In genomic region chr12:51415931-51416330, GRCh38 we compare ENCODE assay signal across 34 cellular contexts. TPM values are rescaled to one million over a fixed set of nuclear protein-coding genes. Genes with fewer than 3 reads are reported as not detected.
DNase-seq lines count a peak whose midpoint lies in the region; ATAC-seq, FAIRE-seq and TF ChIP-seq lines count a peak whose summit lies in the region.
"Had no signal": no experiment of that assay in that cellular context is flagged by ENCODE, and none has a peak within 500 bp of the region (broad histone marks: within the 10 kb centered on the region; RNA-seq: fewer than 3 reads in every experiment).

No MANE protein-coding gene starts in this region.

- H3K4me3 ChIP-seq in bronchial epithelial cell (ENCODE audit: low read depth, low read length) (no peak overlapping the region), heart left ventricle (no peak overlapping the region)
- H3K4me3 ChIP-seq: ascending aorta; BLaER1 treated with 17β-estradiol and CSF1 and Interleukin-3, amounts not matched to agents 10 nM and 100 nM; left lung; skin epidermis; transverse colon had no signal

- DNase-seq in DMS53 (lab: John Stamatoyannopoulos, UW) (peak; percentile 22), DMS53 treated with DMSO at 0.1 percent for 48 hours (lab: John Stamatoyannopoulos, UW; ENCODE audit: unreplicated experiment) (no peak), COR-L47 (lab: John Stamatoyannopoulos, UW) (peak; percentile 51), NCI-H82 treated with DMSO at 0.1 percent for 48 hours (lab: John Stamatoyannopoulos, UW; ENCODE audit: unreplicated experiment) (peak; percentile 22), bronchial epithelial cell (ENCODE audit: low read depth) (peak; percentile 71), HPDE6-E6E7 (ENCODE audit: extremely low spot score) (no peak), heart left ventricle (no peak)
- DNase-seq in activated T-cell treated with anti-CD3 and anti-CD28 coated beads, Interleukin-2, amount 50 U/mL, for 4 hours = no peak
- DNase-seq: activated CD4-positive, alpha-beta T cell treated with anti-CD3 and anti-CD28 coated beads, Interleukin-2, amount 50 U/mL, for 4 hours; activated CD4-positive, CD25-positive, alpha-beta regulatory T cell; activated CD8-positive, alpha-beta memory T cell treated with anti-CD3 and anti-CD28 coated beads, Interleukin-2, amount 10 ng/mL, durations not matched to agents 7 days and 5 days; activated gamma-delta T cell treated with Interleukin-2 at 50 U/mL for 16 hours; activated naive CD8-positive, alpha-beta T cell treated with anti-CD3 and anti-CD28 coated beads, Interleukin-2, amount 10 ng/mL, durations not matched to agents 7 days and 5 days; activated T-cell treated with anti-CD3 and anti-CD28 coated beads, Interleukin-2, amount 50 U/mL, for 48 hours; endodermal cell; glutamatergic neuron; left lung; mesenchymal stem cell; NCI-H1436; NCI-H2171; NCI-H526 treated with DMSO at 0.1 percent for 48 hours; T-helper 1 cell; transverse colon had no signal

- TF ChIP-seq POLR2A in heart left ventricle (IDR thresholded peaks at IDR 0.05) = no peak

- WGBS in heart left ventricle, 4 donors = 94 to 98% (median 97%) methylated on average over 1 of the region's 1 CpG

- TF ChIP-seq CTCF in bronchial epithelial cell (IDR thresholded peaks at IDR 0.05; ENCODE audit: insufficient read depth, low read length, severe bottlenecking) (no peak), heart left ventricle (IDR thresholded peaks at IDR 0.05) (no peak)

- no peaks in the 10 kb centered on the region for H3K36me3 Mint-ChIP-seq in activated T-cell treated with anti-CD3 and anti-CD28 coated beads, Interleukin-2, amount 50 U/mL, for 4 hours (ENCODE audit: insufficient read depth)
- H3K36me3 Mint-ChIP-seq: activated CD8-positive, alpha-beta memory T cell treated with anti-CD3 and anti-CD28 coated beads, Interleukin-2, amount 10 ng/mL, durations not matched to agents 7 days and 5 days; activated naive CD8-positive, alpha-beta T cell treated with anti-CD3 and anti-CD28 coated beads, Interleukin-2, amount 10 ng/mL, durations not matched to agents 7 days and 5 days; stimulated activated memory B cell treated with anti-CD40 and anti-IgM and Interleukin-4, amounts not matched to agents 10 μg/mL and 1 μg/mL and 100 μg/mL, for 72 hours had no signal

- H3K4me3 Mint-ChIP-seq in activated T-cell treated with anti-CD3 and anti-CD28 coated beads, Interleukin-2, amount 50 U/mL, for 4 hours = no peak overlapping the region
- H3K4me3 Mint-ChIP-seq: activated CD8-positive, alpha-beta memory T cell treated with anti-CD3 and anti-CD28 coated beads, Interleukin-2, amount 10 ng/mL, durations not matched to agents 7 days and 5 days; activated naive CD8-positive, alpha-beta T cell treated with anti-CD3 and anti-CD28 coated beads, Interleukin-2, amount 10 ng/mL, durations not matched to agents 7 days and 5 days; central memory CD8-positive, alpha-beta T cell; endodermal cell; stimulated activated memory B cell treated with anti-CD40 and anti-IgM and Interleukin-4, amounts not matched to agents 10 μg/mL and 1 μg/mL and 100 μg/mL, for 72 hours had no signal

- no peak overlapping the region for H3K27ac ChIP-seq in heart left ventricle
- H3K27ac ChIP-seq: 22Rv1; ascending aorta; BLaER1 treated with 17β-estradiol and CSF1 and Interleukin-3, amounts not matched to agents 10 nM and 100 nM; KMS-11; left lung; skin epidermis; transverse colon had no signal

- H3K9me3 Mint-ChIP-seq in activated T-cell treated with anti-CD3 and anti-CD28 coated beads, Interleukin-2, amount 50 U/mL, for 4 hours = no peaks in the 10 kb centered on the region
- H3K9me3 Mint-ChIP-seq: activated naive CD8-positive, alpha-beta T cell treated with anti-CD3 and anti-CD28 coated beads, Interleukin-2, amount 10 ng/mL, durations not matched to agents 7 days and 5 days; central memory CD8-positive, alpha-beta T cell; endodermal cell; stimulated activated memory B cell treated with anti-CD40 and anti-IgM and Interleukin-4, amounts not matched to agents 10 μg/mL and 1 μg/mL and 100 μg/mL, for 72 hours had no signal

- no peaks in the 10 kb centered on the region for H3K27me3 Mint-ChIP-seq in activated T-cell treated with anti-CD3 and anti-CD28 coated beads, Interleukin-2, amount 50 U/mL, for 4 hours (ENCODE audit: low read depth)
- H3K27me3 Mint-ChIP-seq: activated naive CD8-positive, alpha-beta T cell treated with anti-CD3 and anti-CD28 coated beads, Interleukin-2, amount 10 ng/mL, durations not matched to agents 7 days and 5 days; central memory CD8-positive, alpha-beta T cell; stimulated activated memory B cell treated with anti-CD40 and anti-IgM and Interleukin-4, amounts not matched to agents 10 μg/mL and 1 μg/mL and 100 μg/mL, for 72 hours had no signal

- intact Hi-C loops in heart left ventricle (cut with DNase I) = loop anchor here in 1 of 10 donors (5.0 kb wide), 1 partner anchor 461 kb away; no protein-coding TSS in a partner anchor

- FAIRE-seq in bronchial epithelial cell (lab: Jason Lieb, UNC) = no peak
- FAIRE-seq: G401.6, islet of Langerhans had no signal

- H3K27me3 ChIP-seq in bronchial epithelial cell (ENCODE audit: control insufficient read depth, insufficient read depth, low read length) = no peaks in the 10 kb centered on the region
- peaks cover 0 to 22% (median 0%) of the 10 kb centered on the region in 9 donors for H3K27me3 ChIP-seq in heart left ventricle
- H3K27me3 ChIP-seq: ascending aorta; BLaER1 treated with 17β-estradiol and CSF1 and Interleukin-3, amounts not matched to agents 10 nM and 100 nM; left lung; transverse colon had no signal

- no peak for ATAC-seq in activated T-cell treated with anti-CD3 and anti-CD28 coated beads, Interleukin-2, amount 50 U/mL, for 4 hours
- ATAC-seq in heart left ventricle = no peak
- ATAC-seq: activated CD8-positive, alpha-beta memory T cell treated with anti-CD3 and anti-CD28 coated beads, Interleukin-2, amount 10 ng/mL, durations not matched to agents 7 days and 5 days; esophagus mucosa; left lung; stimulated activated memory B cell treated with anti-CD40 and anti-IgM and Interleukin-4, amounts not matched to agents 10 μg/mL and 1 μg/mL and 100 μg/mL, for 72 hours had no signal

- no peaks in the 10 kb centered on the region for H3K9me3 ChIP-seq in heart left ventricle
- H3K9me3 ChIP-seq: ascending aorta; BLaER1 treated with 17β-estradiol and CSF1 and Interleukin-3, amounts not matched to agents 10 nM and 100 nM; left lung; transverse colon had no signal

- H3K36me3 ChIP-seq in bronchial epithelial cell (ENCODE audit: control insufficient read depth, insufficient read depth, low read length) (no peaks in the 10 kb centered on the region), heart left ventricle (no peaks in the 10 kb centered on the region)
- H3K36me3 ChIP-seq: ascending aorta; BLaER1 treated with 17β-estradiol and CSF1 and Interleukin-3, amounts not matched to agents 10 nM and 100 nM; left lung; transverse colon had no signal

- H3K4me1 Mint-ChIP-seq in activated T-cell treated with anti-CD3 and anti-CD28 coated beads, Interleukin-2, amount 50 U/mL, for 4 hours (ENCODE audit: low read depth) = no peaks in the 10 kb centered on the region
- H3K4me1 Mint-ChIP-seq: central memory CD8-positive, alpha-beta T cell had no signal

- H3K4me1 ChIP-seq in heart left ventricle = no peaks in the 10 kb centered on the region
- H3K4me1 ChIP-seq: ascending aorta, left lung, transverse colon had no signal

RNA-seq across cellular contexts. Expression of gene SLC4A8, which starts 8.7 kb away (rescaled TPM):
- total RNA-seq in bronchial epithelial cell = 0.26 and 0.64 TPM in 2 replicates
- 1 to 10 TPM in 2 of 3 donors, under 1 TPM in 1; 0.82 to 2.9 (median 1.1) TPM for total RNA-seq in activated T-cell treated with anti-CD3 and anti-CD28 coated beads, Interleukin-2, amount 50 U/mL, for 4 hours
- total RNA-seq in heart left ventricle = 1 to 10 TPM in 2 of 9 donors, under 1 TPM in 7; 0.13 to 3.6 (median 0.56) TPM
- under 1 TPM; 0.07 to 0.23 TPM for polyA plus RNA-seq in heart left ventricle
- total RNA-seq: ascending aorta had no signal

RNA-seq across cellular contexts. Expression of gene GALNT6, which starts 24.7 kb away (rescaled TPM):
- total RNA-seq in bronchial epithelial cell (14.0 and 39.2 TPM in 2 replicates), heart left ventricle (1 to 10 TPM in 5 of 9 donors, under 1 TPM in 4; 0.62 to 8.0 (median 1.1) TPM)
- total RNA-seq in activated T-cell treated with anti-CD3 and anti-CD28 coated beads, Interleukin-2, amount 50 U/mL, for 4 hours = 10 to 100 TPM; 10.8 to 16.9 (median 11.9) TPM
- polyA plus RNA-seq in heart left ventricle = under 1 TPM; 0.08 to 0.71 TPM
- polyA plus RNA-seq: neural cell had no signal

Comparison
In these comparisons a context has a peak if more than half of its experiments do, and no peak if none do; other contexts are left out.
1. DNase-seq: peak in DMS53 (single experiment), COR-L47 (single experiment), NCI-H82 treated with DMSO at 0.1 percent for 48 hours (single experiment) and bronchial epithelial cell (single experiment); none in DMS53 treated with DMSO at 0.1 percent for 48 hours (single experiment), HPDE6-E6E7 (single experiment), activated T-cell treated with anti-CD3 and anti-CD28 coated beads, Interleukin-2, amount 50 U/mL, for 4 hours (single experiment) and heart left ventricle (0 of 5).